ENCODE assay signal across 8 cellular contexts in genomic region chr18:20971886-20972267, GRCh38.
A peak's percentile ranks its signal among the peaks of the same experiment; 100 is the strongest.
DNase-seq lines count a peak whose midpoint lies in the region; ATAC-seq, FAIRE-seq and TF ChIP-seq lines count a peak whose summit lies in the region.

No MANE protein-coding gene starts in this region.

- H3K4me3 ChIP-seq in colonic mucosa (no peak overlapping the region), osteoblast (ENCODE audit: insufficient read depth, low read length) (no peak overlapping the region)

- H3K79me2 ChIP-seq in osteoblast (ENCODE audit: insufficient read depth, low read length), result no peaks in the 10 kb centered on the region

- H3K27me3 ChIP-seq in colonic mucosa (no peaks in the 10 kb centered on the region), osteoblast (ENCODE audit: insufficient read depth, low read length) (no peaks in the 10 kb centered on the region)

- TF ChIP-seq CTCF in colonic mucosa (IDR thresholded peaks at IDR 0.05), result peak; percentile 28
- TF ChIP-seq CTCF in osteoblast (IDR thresholded peaks at IDR 0.05; ENCODE audit: extremely low read depth, low read depth, low read length), result peak; percentile 66

- TF ChIP-seq POLR2A in GM12892 (IDR thresholded peaks at IDR 0.05; ENCODE audit: low read depth, low read length), result no peak

- no peak overlapping the region for H3K9ac ChIP-seq in colonic mucosa (ENCODE audit: low read depth in 2 of 2, low read length in 2 of 2)

- ATAC-seq in GM18867 (IDR thresholded peaks at IDR 0.05; ENCODE audit: unreplicated experiment) (peak; percentile 69), HG03025 (IDR thresholded peaks at IDR 0.05; ENCODE audit: low FRiP score, unreplicated experiment) (no peak)

- H3K9me3 ChIP-seq in colonic mucosa (no peaks in the 10 kb centered on the region), osteoblast (ENCODE audit: low read depth, low read length) (no peaks in the 10 kb centered on the region)

- H4K20me1 ChIP-seq in osteoblast (ENCODE audit: insufficient read depth, low read length), result no peaks in the 10 kb centered on the region

- H3K4me1 ChIP-seq in colonic mucosa, result no peaks in the 10 kb centered on the region
- no peaks in the 10 kb centered on the region for H3K4me1 ChIP-seq in osteoblast (ENCODE audit: insufficient read depth, low read length)

- H3K36me3 ChIP-seq in colonic mucosa (no peaks in the 10 kb centered on the region), osteoblast (ENCODE audit: insufficient read depth, low read length) (peaks cover 39% of the 10 kb centered on the region)

- no peak overlapping the region for H3K4me2 ChIP-seq in osteoblast (ENCODE audit: insufficient read depth, low read length)

- intact Hi-C loops in colonic mucosa (cut with DNase I), result loop anchor here (10.0 kb wide), 1 partner anchor 213 kb away; no protein-coding TSS in a partner anchor

- H2AFZ ChIP-seq in osteoblast (ENCODE audit: low read length), result no peak overlapping the region

- DNase-seq in AG20443 (ENCODE audit: low spot score), result peak; percentile 43
- peak; percentile 1 for DNase-seq in NCI-H2227 treated with DMSO at 0.1 percent for 48 hours (lab: John Stamatoyannopoulos, UW)
- no peak for DNase-seq in colonic mucosa
- peak; percentile 58 for DNase-seq in osteoblast (ENCODE audit: insufficient read length, low spot score, missing footprints)
- no peak for DNase-seq in superior temporal gyrus (ENCODE audit: extremely low spot score)
- no peak for DNase-seq in GM12892 (ENCODE audit: insufficient read length)

- no peak for FAIRE-seq in GM12892 (lab: Jason Lieb, UNC)

- H3K27ac ChIP-seq in colonic mucosa (no peak overlapping the region), osteoblast (ENCODE audit: low read depth, low read length) (no peak overlapping the region)

Comparison
In these comparisons a context has a peak if more than half of its experiments do, and no peak if none do; other contexts are left out.
1. DNase-seq: peak in AG20443 (single experiment), NCI-H2227 treated with DMSO at 0.1 percent for 48 hours (single experiment) and osteoblast (single experiment); none in colonic mucosa (single experiment), superior temporal gyrus (single experiment) and GM12892 (single experiment).